In genomic region chr5:172943906-172944305, GRCh38 we compare ENCODE assay signal across 1 cellular context.
TF ChIP-seq lines count a peak whose summit lies in the region.

No MANE protein-coding gene starts in this region.

TF ChIP-seq in GM23338, 12 proteins besides CTCF, POLR2A, EP300 and RAD21:
- no peak for TF ChIP-seq REST (IDR thresholded peaks at IDR 0.05; ENCODE audit: unreplicated experiment)
- TF ChIP-seq STAT1 (IDR thresholded peaks at IDR 0.05; ENCODE audit: unreplicated experiment): no peak
- no peak for TF ChIP-seq CREB1 (CRISPR knock-in tag; IDR thresholded peaks at IDR 0.05; ENCODE audit: low read depth)
- TF ChIP-seq ZNF462 (CRISPR knock-in tag; IDR thresholded peaks at IDR 0.05): no peak
- TF ChIP-seq EZH2phosphoT487 (IDR thresholded peaks at IDR 0.05; ENCODE audit: unreplicated experiment): no peak
- no peak for TF ChIP-seq JUNB (IDR thresholded peaks at IDR 0.05; ENCODE audit: unreplicated experiment)
- TF ChIP-seq ETS1 (IDR thresholded peaks at IDR 0.05): no peak
- no peak for TF ChIP-seq EZH2 (IDR thresholded peaks at IDR 0.05; ENCODE audit: low read depth, unreplicated experiment)
TF ChIP-seq in GM23338: peak in this region for 0.
